ENCODE assay signal across 12 cellular contexts in the genomic region with DNA sequence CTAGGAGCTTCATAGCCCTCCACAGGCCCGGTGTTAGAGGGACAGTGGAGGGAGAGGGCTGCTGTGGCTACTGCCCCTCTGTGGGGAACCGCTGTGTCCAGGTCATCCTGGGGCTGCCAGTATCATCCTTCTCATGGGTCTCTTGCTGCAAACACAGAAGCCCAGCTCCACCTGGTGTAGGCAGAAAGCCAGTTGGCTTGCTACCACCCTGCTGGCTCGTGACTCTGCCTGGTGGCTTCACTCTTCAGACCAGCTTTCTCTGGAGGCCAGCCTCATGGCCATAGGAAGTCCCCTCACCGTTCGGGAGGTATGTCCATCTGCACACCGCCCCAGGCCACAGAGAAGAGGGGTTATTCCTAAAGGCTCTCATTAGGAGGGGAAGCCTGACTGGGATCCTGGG. TPM values are rescaled to one million over a fixed set of nuclear protein-coding genes. Genes with fewer than 3 reads are reported as not detected.
DNase-seq lines count a peak whose midpoint lies in the region; ATAC-seq, FAIRE-seq and TF ChIP-seq lines count a peak whose summit lies in the region.
"Had no signal": no experiment of that assay in that cellular context is flagged by ENCODE, and none has a peak within 500 bp of the region (broad histone marks: within the 10 kb centered on the region; RNA-seq: fewer than 3 reads in every experiment).

No MANE protein-coding gene starts in this region.

- no peaks in the 10 kb centered on the region for H3K9me3 ChIP-seq in pancreas
- no peaks in the 10 kb centered on the region for H3K9me3 ChIP-seq in aorta (ENCODE audit: control insufficient read depth, low read length)
- H3K9me3 ChIP-seq: upper lobe of right lung had no signal

- intact Hi-C loops in pancreas (cut with DNase I) = no loop called here
- intact Hi-C loops in aorta (cut with DNase I) = no loop called here

- TF ChIP-seq CTCF in pancreas (IDR thresholded peaks at IDR 0.05) = no peak

- no peak for FAIRE-seq in pancreas (lab: Jason Lieb, UNC)

- H3K27ac ChIP-seq in cingulate gyrus (ENCODE audit: low read depth, low read length) (peak overlapping the region; percentile 19), pancreas (no peak overlapping the region), aorta (ENCODE audit: low read depth in 1 of 2, low read length in 2 of 2) (peak overlapping the region in 1 of 2 donors; percentile 14)
- H3K27ac ChIP-seq: 22Rv1, brain microvascular endothelial cell, upper lobe of right lung had no signal

- ATAC-seq in pancreas (peak; percentile 22 to 59 (median 42)), aorta (ENCODE audit: low FRiP score) (no peak)
- ATAC-seq: upper lobe of right lung had no signal

- H3K36me3 ChIP-seq in pancreas (peaks cover 0 to 6% (median 0%) of the 10 kb centered on the region in 3 donors), aorta (ENCODE audit: control insufficient read depth in 1 of 2, insufficient read depth in 2 of 2, low read length in 1 of 2) (peaks cover 0 to 6% of the 10 kb centered on the region in 2 donors)

- WGBS in pancreas, 2 donors = 61 to 65% methylated on average over 6 of the region's 6 CpGs
- WGBS in aorta, 2 donors = 42 to 50% methylated on average over 6 of the region's 6 CpGs

- H3K27me3 ChIP-seq in pancreas = no peaks in the 10 kb centered on the region
- no peaks in the 10 kb centered on the region for H3K27me3 ChIP-seq in aorta (ENCODE audit: control insufficient read depth in 1 of 2, insufficient read depth in 2 of 2, low read length in 1 of 2)
- H3K27me3 ChIP-seq: brain microvascular endothelial cell, upper lobe of right lung had no signal

- H3K4me3 ChIP-seq in pancreas (no peak overlapping the region), aorta (ENCODE audit: low read length in 2 of 2) (no peak overlapping the region)
- H3K4me3 ChIP-seq: upper lobe of right lung had no signal

- DNase-seq in DMS 273 (lab: John Stamatoyannopoulos, UW; ENCODE audit: unreplicated experiment) (peak; percentile 59), DMS 273 treated with DMSO at 0.1 percent for 48 hours (lab: John Stamatoyannopoulos, UW) (no peak), NCI-H2196 treated with DMSO at 0.1 percent for 48 hours (lab: John Stamatoyannopoulos, UW; ENCODE audit: unreplicated experiment) (peak; percentile 45), pancreas (peak in 4 of 6 donors; percentile 38 to 68 (median 62)), aorta (no peak), NCI-H226 (no peak), COLO829 (ENCODE audit: low spot score) (no peak)
- DNase-seq: activated CD8-positive, alpha-beta memory T cell treated with anti-CD3 and anti-CD28 coated beads, Interleukin-2, amount 50 U/mL, for 48 hours; brain microvascular endothelial cell; upper lobe of right lung had no signal

- H3K4me1 ChIP-seq in pancreas (no peaks in the 10 kb centered on the region), aorta (ENCODE audit: control insufficient read depth in 1 of 2, insufficient read depth in 2 of 2, low read length in 2 of 2) (no peaks in the 10 kb centered on the region)

RNA-seq across cellular contexts. Expression of gene SUSD2, which starts 19.4 kb away (rescaled TPM):
- total RNA-seq in pancreas = 1 to 10 TPM in 4 of 6 donors, under 1 TPM in 2; 0.35 to 7.2 (median 1.6) TPM
- polyA plus RNA-seq in pancreas = 1 to 10 TPM; 3.1 to 3.4 TPM
- 10 to 100 TPM; 11.2 to 15.0 TPM for total RNA-seq in aorta
- polyA plus RNA-seq in aorta = 10 to 100 TPM in 1 of 2 donors, 1 to 10 TPM in 1; 7.1 to 79.5 TPM

Comparison
In these comparisons a context has a peak if more than half of its experiments do, and no peak if none do; other contexts are left out.
1. DNase-seq: peak in DMS 273 (single experiment), NCI-H2196 treated with DMSO at 0.1 percent for 48 hours (single experiment) and pancreas (4 of 6); none in DMS 273 treated with DMSO at 0.1 percent for 48 hours (single experiment), aorta (0 of 2), NCI-H226 (single experiment) and COLO829 (single experiment).